10 cellular contexts compared by ENCODE assay signal in the genomic region with DNA sequence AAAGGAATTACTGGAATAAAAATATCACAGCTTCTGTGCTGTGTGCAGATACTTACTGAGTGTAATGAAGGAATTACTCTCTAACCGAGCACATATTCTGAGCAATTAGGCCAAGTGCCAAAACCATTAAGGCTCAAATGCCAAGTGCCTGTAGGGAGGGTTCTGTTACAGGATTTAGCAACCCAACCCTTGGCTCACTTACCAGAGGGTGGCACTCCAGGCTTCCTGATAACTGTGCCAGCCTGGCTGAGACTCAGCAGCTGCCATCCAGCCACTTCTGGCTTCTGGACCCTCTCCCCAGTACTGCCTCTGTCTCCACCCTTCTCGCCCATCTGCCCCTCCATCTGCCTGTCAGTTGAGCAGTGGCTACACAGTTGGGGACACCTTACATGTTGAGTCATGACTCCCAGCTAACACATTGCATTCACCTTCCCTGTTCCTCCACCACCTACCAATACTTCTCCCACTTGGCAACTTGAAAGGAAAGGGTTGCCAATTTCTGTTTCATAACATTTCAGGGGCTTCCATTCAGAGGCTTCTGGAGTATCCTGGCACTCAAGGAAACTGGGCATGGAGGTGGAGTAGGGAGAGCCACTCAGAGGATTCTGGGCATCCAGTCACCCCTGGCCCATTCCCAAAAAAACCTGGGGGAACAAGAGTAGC.
DNase-seq lines count a peak whose midpoint lies in the region; ATAC-seq, FAIRE-seq and TF ChIP-seq lines count a peak whose summit lies in the region.
"Had no signal": no experiment of that assay in that cellular context is flagged by ENCODE, and none has a peak within 500 bp of the region (broad histone marks: within the 10 kb centered on the region; RNA-seq: fewer than 3 reads in every experiment).

No MANE protein-coding gene starts in this region.

- WGBS in A549 (ENCODE audit: missing lambda C conversion rate) = 8% methylated on average over 2 of the region's 2 CpGs

- H3K4me2 ChIP-seq in A549 (no peak overlapping the region), PC-3 (ENCODE audit: low read length) (no peak overlapping the region)

- peak in 1 of 2 experiments; percentile 5 for DNase-seq in A549 (ENCODE audit: low read depth in 1 of 2, low spot score in 1 of 2)
- peak; percentile 40 for DNase-seq in PC-3
- peak; percentile 24 to 94 (median 60) for DNase-seq in dorsolateral prefrontal cortex
- DNase-seq in myocyte (ENCODE audit: low read depth) = peak; percentile 88
- no peak for DNase-seq in HPDE6-E6E7 (ENCODE audit: extremely low spot score)
- no peak for DNase-seq in effector CD4-positive, alpha-beta T cell
- DNase-seq: activated B cell treated with CpG ODN at 0.5 μM for 24 hours, naive B cell had no signal

- intact Hi-C loops in PC-3 (cut with micrococcal nuclease) (no loop called here), dorsolateral prefrontal cortex (cut with DNase I) (loop anchor here in 1 of 2 donors (5.0 kb wide), 1 partner anchor 916 kb away; no protein-coding TSS in a partner anchor)

- POLR2A ChIA-PET in A549 (lab: Yijun Ruan, JAX) (no interaction called here), HEK293 (lab: Yijun Ruan, JAX) (no interaction called here), PC-3 (lab: Charles Lee; ENCODE audit: unreplicated experiment) (interaction anchor here (0.6 kb wide), 1 partner anchor 125 kb away, joined by 3 read pairs; no protein-coding TSS in a partner anchor)

- TF ChIP-seq EP300 in A549 (IDR thresholded peaks at IDR 0.05) = no peak

- FAIRE-seq in A549 (lab: Jason Lieb, UNC) = no peak

- H3K27ac ChIP-seq in A549 (no peak overlapping the region), HEK293 (ENCODE audit: extremely low read depth, low read depth, low read length) (no peak overlapping the region), PC-3 (ENCODE audit: low read length) (no peak overlapping the region), dorsolateral prefrontal cortex (peak overlapping the region in 2 of 59 donors; percentile 5 to 17)

- no TSS peak for BruUV-seq in PC-3 (replicated peaks; lab: Mats Ljungman, UMichigan)

- no peaks in the 10 kb centered on the region for H3F3A ChIP-seq in PC-3 (ENCODE audit: low read length, unreplicated experiment)

- no peaks in the 10 kb centered on the region for H3K9me2 ChIP-seq in PC-3 (replicated peaks; ENCODE audit: low read length)

- CTCF ChIA-PET in A549 (lab: Yijun Ruan, JAX) = interaction anchor here (0.8 to 1.6 kb wide), 4 partner anchors 11 to 918 kb away, joined by 3 to 4 read pairs (median 4); no protein-coding TSS in a partner anchor
- CTCF ChIA-PET in HEK293 (lab: Yijun Ruan, JAX) = interaction anchor here (1.7 kb wide), 1 partner anchor 12 kb away, joined by 4 read pairs; no protein-coding TSS in a partner anchor
- CTCF ChIA-PET in PC-3 (lab: Charles Lee) = no interaction called here

- H3K36me3 ChIP-seq in HEK293 (ENCODE audit: control insufficient read depth in 2 of 2, insufficient read depth in 1 of 2, low read length in 2 of 2) (no peaks in the 10 kb centered on the region), PC-3 (ENCODE audit: low read depth, low read length) (no peaks in the 10 kb centered on the region)

- no peak overlapping the region for H2AFZ ChIP-seq in PC-3 (ENCODE audit: low read length)

- H4K20me1 ChIP-seq in PC-3 (ENCODE audit: low read length) = no peaks in the 10 kb centered on the region

- no peak overlapping the region for H3K4me3 ChIP-seq in A549
- no peak overlapping the region for H3K4me3 ChIP-seq in HEK293 (ENCODE audit: low read depth, low read length)
- no peak overlapping the region for H3K4me3 ChIP-seq in PC-3 (ENCODE audit: low read length)
- no peak overlapping the region for H3K4me3 ChIP-seq in dorsolateral prefrontal cortex

- TF ChIP-seq CTCF in A549 (IDR thresholded peaks at IDR 0.05) = 0 out of 3 replicates have a peak, but pooled peaks have one; percentile 14
- no peak for TF ChIP-seq CTCF in HEK293 (tag by site-specific recombination; IDR thresholded peaks at IDR 0.05)
- TF ChIP-seq CTCF in PC-3 (conservative IDR thresholded peaks at IDR 0.05; ENCODE audit: low read depth, low read length) = peak; percentile 55
- TF ChIP-seq CTCF in dorsolateral prefrontal cortex (IDR thresholded peaks at IDR 0.05 in 54 of 56, conservative IDR thresholded peaks at IDR 0.05 in 2 of 56; ENCODE audit: low read depth in 1 of 56, partially characterized antibody in 56 of 56) = peak in 51 of 56 donors; percentile 15 to 64 (median 43)

- ATAC-seq in A549 = 0 out of 6 replicates have a peak, but pooled peaks of 1 of the 2 experiments have one; percentile 43
- ATAC-seq in PC-3 = peak; percentile 51; the same call in 1 of the 2 replicates
- no peak for ATAC-seq in HG03135 (IDR thresholded peaks at IDR 0.05; ENCODE audit: unreplicated experiment)

- H3K9ac ChIP-seq in PC-3 (ENCODE audit: low read length) = no peak overlapping the region

- no peak for TF ChIP-seq POLR2A in A549 (IDR thresholded peaks at IDR 0.05; ENCODE audit: low read length)

- TF ChIP-seq RAD21 in A549 (conservative IDR thresholded peaks at IDR 0.05 in 1 of 2, IDR thresholded peaks at IDR 0.05 in 1 of 2) = peak; percentile 38 to 44; a peak in 4 of 5 replicates

- H3K4me1 ChIP-seq in A549 (no peaks in the 10 kb centered on the region), HEK293 (ENCODE audit: control insufficient read depth, insufficient read depth, low read length) (peaks cover 3% of the 10 kb centered on the region; the same call in 1 of the 2 replicates), PC-3 (ENCODE audit: insufficient read depth, low read length) (no peaks in the 10 kb centered on the region)

- no peaks in the 10 kb centered on the region for H3K79me2 ChIP-seq in PC-3 (ENCODE audit: low read length)

- H3K9me3 ChIP-seq in A549 (no peaks in the 10 kb centered on the region), HEK293 (ENCODE audit: control insufficient read depth, insufficient read depth, low read depth, low read length) (no peaks in the 10 kb centered on the region), PC-3 (ENCODE audit: low read length) (no peaks in the 10 kb centered on the region)

- H3K27me3 ChIP-seq in PC-3 (ENCODE audit: low read length) (no peaks in the 10 kb centered on the region), dorsolateral prefrontal cortex (no peaks in the 10 kb centered on the region)

TF ChIP-seq in A549, 52 proteins besides CTCF, POLR2A, EP300 and RAD21:
- TF ChIP-seq TFCP2L1 (CRISPR knock-in tag; IDR thresholded peaks at IDR 0.05) (no peak), SMC3 (IDR thresholded peaks at IDR 0.05) (peak; percentile 16; the same call in 1 of the 3 replicates)

TF ChIP-seq in HEK293, 187 proteins besides CTCF, POLR2A, EP300 and RAD21 (continues in another document):
- TF ChIP-seq ZSCAN30 (tag by site-specific recombination; IDR thresholded peaks at IDR 0.05) (0 out of 2 replicates have a peak, but pooled peaks have one; percentile 15), ZNF121 (tag by site-specific recombination; IDR thresholded peaks at IDR 0.05) (no peak), EGR2 (tag by site-specific recombination; IDR thresholded peaks at IDR 0.05; ENCODE audit: low read depth) (no peak), ZIC2 (tag by site-specific recombination; IDR thresholded peaks at IDR 0.05) (peak; percentile 56), ZNF2 (tag by site-specific recombination; IDR thresholded peaks at IDR 0.05) (peak; percentile 66; the same call in 1 of the 2 replicates), FEZF1 (tag by site-specific recombination; IDR thresholded peaks at IDR 0.05) (peak; percentile 68), GLIS1 (tag by site-specific recombination; IDR thresholded peaks at IDR 0.05) (peak; percentile 68), ZNF24 (tag by site-specific recombination; IDR thresholded peaks at IDR 0.05) (peak; percentile 58; the same call in 1 of the 2 replicates), IKZF3 (tag by site-specific recombination; IDR thresholded peaks at IDR 0.05) (peak; percentile 36; the same call in 1 of the 2 replicates), ZNF350 (tag by site-specific recombination; IDR thresholded peaks at IDR 0.05) (no peak), ZNF114 (tag by site-specific recombination; IDR thresholded peaks at IDR 0.05) (no peak), ZNF624 (tag by site-specific recombination; IDR thresholded peaks at IDR 0.05) (no peak), ZNF404 (tag by site-specific recombination; IDR thresholded peaks at IDR 0.05) (no peak), WT1 (tag by site-specific recombination; IDR thresholded peaks at IDR 0.05) (peak; percentile 87), ZBTB17 (tag by site-specific recombination; IDR thresholded peaks at IDR 0.05) (0 out of 2 replicates have a peak, but pooled peaks have one; percentile 20), GFI1B (tag by site-specific recombination; IDR thresholded peaks at IDR 0.05) (no peak), ZNF335 (tag by site-specific recombination; conservative IDR thresholded peaks at IDR 0.05) (peak; percentile 51), ZFHX2 (tag by site-specific recombination; conservative IDR thresholded peaks at IDR 0.05) (no peak)
- TF ChIP-seq, protein P1, sequence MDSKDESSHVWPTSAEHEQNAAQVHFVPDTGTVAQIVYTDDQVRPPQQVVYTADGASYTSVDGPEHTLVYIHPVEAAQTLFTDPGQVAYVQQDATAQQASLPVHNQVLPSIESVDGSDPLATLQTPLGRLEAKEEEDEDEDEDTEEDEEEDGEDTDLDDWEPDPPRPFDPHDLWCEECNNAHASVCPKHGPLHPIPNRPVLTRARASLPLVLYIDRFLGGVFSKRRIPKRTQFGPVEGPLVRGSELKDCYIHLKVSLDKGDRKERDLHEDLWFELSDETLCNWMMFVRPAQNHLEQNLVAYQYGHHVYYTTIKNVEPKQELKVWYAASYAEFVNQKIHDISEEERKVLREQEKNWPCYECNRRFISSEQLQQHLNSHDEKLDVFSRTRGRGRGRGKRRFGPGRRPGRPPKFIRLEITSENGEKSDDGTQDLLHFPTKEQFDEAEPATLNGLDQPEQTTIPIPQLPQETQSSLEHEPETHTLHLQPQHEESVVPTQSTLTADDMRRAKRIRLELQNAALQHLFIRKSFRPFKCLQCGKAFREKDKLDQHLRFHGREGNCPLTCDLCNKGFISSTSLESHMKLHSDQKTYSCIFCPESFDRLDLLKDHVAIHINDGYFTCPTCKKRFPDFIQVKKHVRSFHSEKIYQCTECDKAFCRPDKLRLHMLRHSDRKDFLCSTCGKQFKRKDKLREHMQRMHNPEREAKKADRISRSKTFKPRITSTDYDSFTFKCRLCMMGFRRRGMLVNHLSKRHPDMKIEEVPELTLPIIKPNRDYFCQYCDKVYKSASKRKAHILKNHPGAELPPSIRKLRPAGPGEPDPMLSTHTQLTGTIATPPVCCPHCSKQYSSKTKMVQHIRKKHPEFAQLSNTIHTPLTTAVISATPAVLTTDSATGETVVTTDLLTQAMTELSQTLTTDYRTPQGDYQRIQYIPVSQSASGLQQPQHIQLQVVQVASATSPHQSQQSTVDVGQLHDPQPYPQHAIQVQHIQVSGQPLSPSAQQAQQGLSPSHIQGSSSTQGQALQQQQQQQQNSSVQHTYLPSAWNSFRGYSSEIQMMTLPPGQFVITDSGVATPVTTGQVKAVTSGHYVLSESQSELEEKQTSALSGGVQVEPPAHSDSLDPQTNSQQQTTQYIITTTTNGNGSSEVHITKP (tag by site-specific recombination; IDR thresholded peaks at IDR 0.05) = no peak

Comparison
In these comparisons a context has a peak if more than half of its experiments do, and no peak if none do; other contexts are left out.
1. DNase-seq: peak in PC-3 (single experiment), dorsolateral prefrontal cortex (10 of 10) and myocyte (single experiment); none in HPDE6-E6E7 (single experiment) and effector CD4-positive, alpha-beta T cell (single experiment).